23 cellular contexts compared by ENCODE assay signal in genomic region chr4:128363966-128364365, GRCh38.
"Had no signal": no experiment of that assay in that cellular context is flagged by ENCODE, and none has a peak within 500 bp of the region (broad histone marks: within the 10 kb centered on the region; RNA-seq: fewer than 3 reads in every experiment).

No MANE protein-coding gene starts in this region.

- H3K4me3 ChIP-seq: left ventricle myocardium inferior, lung, mucosa of descending colon, ovary, skin epidermis, suprapubic skin, thoracic aorta, tibial nerve, uterus had no signal

- H3K4me1 ChIP-seq: tibial nerve, uterus had no signal

- H3K36me3 ChIP-seq: left ventricle myocardium inferior, ovary, suprapubic skin, thoracic aorta, tibial nerve, uterus had no signal

- ATAC-seq: mucosa of descending colon; naive thymus-derived CD4-positive, alpha-beta T cell; natural killer cell treated with Interleukin-12 subunit alpha and Interleukin-12 subunit beta and Interleukin-15 and Interleukin-18, amount 100 ng/mL, for 72 hours; right cardiac atrium; sciatic nerve had no signal

- H3K27me3 ChIP-seq: ovary, suprapubic skin, tibial nerve, uterus had no signal

- H3K27ac ChIP-seq: left ventricle myocardium inferior, ovary, skin epidermis, suprapubic skin, thoracic aorta, tibial nerve, uterus had no signal

- DNase-seq: hypothalamus; immature natural killer cell; kidney; left ventricle myocardium inferior; midbrain; mucosa of descending colon; naive thymus-derived CD4-positive, alpha-beta T cell; ovary; retina; right cardiac atrium; stimulated activated CD4-positive, alpha-beta T cell treated with anti-CD3 and anti-CD28 coated beads, Interleukin-12 subunit alpha, Interleukin-12 subunit beta, amount 100 ng/mL, for 4 hours; stimulated activated CD4-positive, alpha-beta T cell treated with anti-CD3 and anti-CD28 coated beads, Interleukin-15, amount 100 ng/mL, for 24 hours; stimulated activated CD4-positive, alpha-beta T cell treated with anti-CD3 and anti-CD28 coated beads, Interleukin-2, amount 100 ng/mL, for 24 hours; stimulated activated CD4-positive, alpha-beta T cell treated with anti-CD3 and anti-CD28 coated beads, Interleukin-4, amount 100 ng/mL, for 1 hour; stimulated activated naive CD4-positive, alpha-beta T cell; uterus had no signal

- H3K9me3 ChIP-seq: left ventricle myocardium inferior, mucosa of descending colon, ovary, suprapubic skin, thoracic aorta, tibial nerve, uterus had no signal
